Comparison of ENCODE assay signal across 18 cellular contexts in the genomic region with DNA sequence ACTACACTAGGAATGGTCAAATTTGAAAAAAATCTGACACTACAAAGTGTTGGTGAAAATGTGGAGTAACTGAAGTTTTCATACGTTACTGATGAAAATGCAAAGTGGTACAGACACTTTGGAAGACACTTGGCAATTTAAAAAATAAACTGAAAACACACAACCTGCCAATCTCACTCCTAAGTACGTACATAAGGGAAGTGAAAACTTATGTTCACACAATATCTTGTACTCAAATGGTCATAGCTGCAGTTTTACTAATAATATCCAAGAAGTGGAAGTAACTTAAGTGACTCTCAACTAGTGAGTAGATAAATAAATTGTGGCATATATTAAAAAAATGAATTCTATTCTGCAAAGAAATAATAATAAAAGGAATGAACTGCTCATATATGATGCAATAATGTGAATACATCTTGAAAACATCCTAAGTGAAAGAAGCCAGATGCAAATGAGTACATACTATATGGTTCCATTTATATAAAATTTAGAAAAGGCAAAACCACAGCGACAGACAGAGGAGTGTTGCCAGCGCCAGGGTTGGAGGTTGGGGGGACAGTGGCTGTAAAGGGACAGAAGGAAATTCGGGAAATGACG.
"Had no signal": no experiment of that assay in that cellular context is flagged by ENCODE, and none has a peak within 500 bp of the region (broad histone marks: within the 10 kb centered on the region; RNA-seq: fewer than 3 reads in every experiment).

No MANE protein-coding gene starts in this region.

- H3K27ac ChIP-seq: ascending aorta, esophagus squamous epithelium, neutrophil, transverse colon, VCaP had no signal

- H3K4me2 ChIP-seq: smooth muscle cell had no signal

- ATAC-seq: activated T-cell treated with anti-CD3 and anti-CD28 coated beads, Interleukin-2, amount 50 U/mL, for 72 hours; left cardiac atrium; naive thymus-derived CD4-positive, alpha-beta T cell; right cardiac atrium; stimulated activated memory B cell treated with anti-CD40 and anti-IgM and Interleukin-4, amounts not matched to agents 10 μg/mL and 1 μg/mL and 100 μg/mL, for 72 hours had no signal

- H3K4me1 ChIP-seq: ascending aorta, esophagus squamous epithelium, transverse colon had no signal

- H3K9me3 ChIP-seq: ascending aorta, esophagus squamous epithelium, neutrophil, transverse colon had no signal

- H3K36me3 ChIP-seq: ascending aorta, esophagus squamous epithelium, neutrophil, transverse colon had no signal

- H3K4me3 ChIP-seq: ascending aorta, esophagus squamous epithelium, lung, smooth muscle cell, transverse colon had no signal

- H3K27me3 ChIP-seq: ascending aorta, esophagus squamous epithelium, transverse colon had no signal

- DNase-seq: activated CD4-positive, alpha-beta memory T cell treated with anti-CD3 and anti-CD28 coated beads, Interleukin-2, amount 10 ng/mL, durations not matched to agents 7 days and 5 days; activated naive CD4-positive, alpha-beta T cell; activated T-cell treated with anti-CD3 and anti-CD28 coated beads, Interleukin-2, amount 50 U/mL, for 72 hours; esophagus squamous epithelium; foreskin fibroblast; glutamatergic neuron; left cardiac atrium; naive thymus-derived CD4-positive, alpha-beta T cell; right cardiac atrium; substantia nigra; T1000; transverse colon had no signal
